1 cellular context compared by ENCODE assay signal in the genomic region with DNA sequence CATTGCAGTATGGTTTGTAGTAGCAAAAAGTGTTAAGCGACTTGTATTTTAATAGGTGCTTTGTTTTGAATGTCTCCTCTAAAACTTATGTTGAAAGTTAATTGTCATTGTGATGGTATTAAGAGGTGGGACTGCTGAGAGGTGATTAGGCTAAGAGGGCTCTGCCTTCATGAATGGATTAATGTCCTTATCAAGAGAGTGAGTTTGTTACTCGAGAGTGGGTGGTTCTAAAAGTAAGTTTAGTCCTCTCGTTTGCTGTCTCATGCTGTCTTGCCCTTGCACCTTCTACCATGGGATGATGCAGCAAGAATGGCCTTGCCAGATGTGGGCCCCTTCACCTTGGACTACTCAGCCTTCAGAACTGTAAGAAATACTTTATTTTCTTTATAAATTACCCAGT.
TF ChIP-seq lines count a peak whose summit lies in the region.

No MANE protein-coding gene starts in this region.

TF ChIP-seq in K562, 482 proteins besides CTCF, POLR2A, EP300 and RAD21 (continued from another document and continues in another):
- TF ChIP-seq, protein P1, sequence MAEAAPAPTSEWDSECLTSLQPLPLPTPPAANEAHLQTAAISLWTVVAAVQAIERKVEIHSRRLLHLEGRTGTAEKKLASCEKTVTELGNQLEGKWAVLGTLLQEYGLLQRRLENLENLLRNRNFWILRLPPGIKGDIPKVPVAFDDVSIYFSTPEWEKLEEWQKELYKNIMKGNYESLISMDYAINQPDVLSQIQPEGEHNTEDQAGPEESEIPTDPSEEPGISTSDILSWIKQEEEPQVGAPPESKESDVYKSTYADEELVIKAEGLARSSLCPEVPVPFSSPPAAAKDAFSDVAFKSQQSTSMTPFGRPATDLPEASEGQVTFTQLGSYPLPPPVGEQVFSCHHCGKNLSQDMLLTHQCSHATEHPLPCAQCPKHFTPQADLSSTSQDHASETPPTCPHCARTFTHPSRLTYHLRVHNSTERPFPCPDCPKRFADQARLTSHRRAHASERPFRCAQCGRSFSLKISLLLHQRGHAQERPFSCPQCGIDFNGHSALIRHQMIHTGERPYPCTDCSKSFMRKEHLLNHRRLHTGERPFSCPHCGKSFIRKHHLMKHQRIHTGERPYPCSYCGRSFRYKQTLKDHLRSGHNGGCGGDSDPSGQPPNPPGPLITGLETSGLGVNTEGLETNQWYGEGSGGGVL (CRISPR knock-in tag; IDR thresholded peaks at IDR 0.05), result no peak
- TF ChIP-seq ZNF263 (CRISPR knock-in tag; IDR thresholded peaks at IDR 0.05; ENCODE audit: borderline replicate concordance) (no peak), SIN3B (IDR thresholded peaks at IDR 0.05; ENCODE audit: low read depth) (no peak), BCL6 (CRISPR knock-in tag; IDR thresholded peaks at IDR 0.05) (no peak), ZNF507 (tag; conservative IDR thresholded peaks at IDR 0.05) (no peak), ZKSCAN1 (IDR thresholded peaks at IDR 0.05; ENCODE audit: low read depth, low read length) (no peak), ZNF212 (CRISPR knock-in tag; IDR thresholded peaks at IDR 0.05) (no peak), KLF10 (CRISPR knock-in tag; IDR thresholded peaks at IDR 0.05) (no peak), XRCC5 (IDR thresholded peaks at IDR 0.05; ENCODE audit: low read depth, low read length) (no peak), SMC3 (conservative IDR thresholded peaks at IDR 0.05; ENCODE audit: insufficient read depth, low read depth, low read length) (no peak), KDM4B (IDR thresholded peaks at IDR 0.05; ENCODE audit: borderline replicate concordance in 2 of 2, low read depth in 1 of 2) (no peak), ETV1 (tag; conservative IDR thresholded peaks at IDR 0.05; ENCODE audit: low read depth) (no peak), KLF16 (IDR thresholded peaks at IDR 0.05) (no peak), PURB (CRISPR knock-in tag; IDR thresholded peaks at IDR 0.05; ENCODE audit: low read depth) (no peak), EWSR1 (IDR thresholded peaks at IDR 0.05; ENCODE audit: borderline replicate concordance, low read depth, partially characterized antibody) (no peak), ZNF282 (CRISPR knock-in tag; IDR thresholded peaks at IDR 0.05) (no peak), MTA3 (IDR thresholded peaks at IDR 0.05; ENCODE audit: borderline replicate concordance) (peak; percentile 25; the same call in 1 of the 2 replicates), ZNF57 (CRISPR knock-in tag; IDR thresholded peaks at IDR 0.05) (no peak)
- TF ChIP-seq, protein P2, sequence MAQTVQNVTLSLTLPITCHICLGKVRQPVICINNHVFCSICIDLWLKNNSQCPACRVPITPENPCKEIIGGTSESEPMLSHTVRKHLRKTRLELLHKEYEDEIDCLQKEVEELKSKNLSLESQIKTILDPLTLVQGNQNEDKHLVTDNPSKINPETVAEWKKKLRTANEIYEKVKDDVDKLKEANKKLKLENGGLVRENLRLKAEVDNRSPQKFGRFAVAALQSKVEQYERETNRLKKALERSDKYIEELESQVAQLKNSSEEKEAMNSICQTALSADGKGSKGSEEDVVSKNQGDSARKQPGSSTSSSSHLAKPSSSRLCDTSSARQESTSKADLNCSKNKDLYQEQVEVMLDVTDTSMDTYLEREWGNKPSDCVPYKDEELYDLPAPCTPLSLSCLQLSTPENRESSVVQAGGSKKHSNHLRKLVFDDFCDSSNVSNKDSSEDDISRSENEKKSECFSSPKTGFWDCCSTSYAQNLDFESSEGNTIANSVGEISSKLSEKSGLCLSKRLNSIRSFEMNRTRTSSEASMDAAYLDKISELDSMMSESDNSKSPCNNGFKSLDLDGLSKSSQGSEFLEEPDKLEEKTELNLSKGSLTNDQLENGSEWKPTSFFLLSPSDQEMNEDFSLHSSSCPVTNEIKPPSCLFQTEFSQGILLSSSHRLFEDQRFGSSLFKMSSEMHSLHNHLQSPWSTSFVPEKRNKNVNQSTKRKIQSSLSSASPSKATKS (CRISPR knock-in tag; IDR thresholded peaks at IDR 0.05), result no peak
- TF ChIP-seq, protein P3, sequence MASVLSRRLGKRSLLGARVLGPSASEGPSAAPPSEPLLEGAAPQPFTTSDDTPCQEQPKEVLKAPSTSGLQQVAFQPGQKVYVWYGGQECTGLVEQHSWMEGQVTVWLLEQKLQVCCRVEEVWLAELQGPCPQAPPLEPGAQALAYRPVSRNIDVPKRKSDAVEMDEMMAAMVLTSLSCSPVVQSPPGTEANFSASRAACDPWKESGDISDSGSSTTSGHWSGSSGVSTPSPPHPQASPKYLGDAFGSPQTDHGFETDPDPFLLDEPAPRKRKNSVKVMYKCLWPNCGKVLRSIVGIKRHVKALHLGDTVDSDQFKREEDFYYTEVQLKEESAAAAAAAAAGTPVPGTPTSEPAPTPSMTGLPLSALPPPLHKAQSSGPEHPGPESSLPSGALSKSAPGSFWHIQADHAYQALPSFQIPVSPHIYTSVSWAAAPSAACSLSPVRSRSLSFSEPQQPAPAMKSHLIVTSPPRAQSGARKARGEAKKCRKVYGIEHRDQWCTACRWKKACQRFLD (CRISPR knock-in tag; IDR thresholded peaks at IDR 0.05), result no peak
- TF ChIP-seq, protein P4, sequence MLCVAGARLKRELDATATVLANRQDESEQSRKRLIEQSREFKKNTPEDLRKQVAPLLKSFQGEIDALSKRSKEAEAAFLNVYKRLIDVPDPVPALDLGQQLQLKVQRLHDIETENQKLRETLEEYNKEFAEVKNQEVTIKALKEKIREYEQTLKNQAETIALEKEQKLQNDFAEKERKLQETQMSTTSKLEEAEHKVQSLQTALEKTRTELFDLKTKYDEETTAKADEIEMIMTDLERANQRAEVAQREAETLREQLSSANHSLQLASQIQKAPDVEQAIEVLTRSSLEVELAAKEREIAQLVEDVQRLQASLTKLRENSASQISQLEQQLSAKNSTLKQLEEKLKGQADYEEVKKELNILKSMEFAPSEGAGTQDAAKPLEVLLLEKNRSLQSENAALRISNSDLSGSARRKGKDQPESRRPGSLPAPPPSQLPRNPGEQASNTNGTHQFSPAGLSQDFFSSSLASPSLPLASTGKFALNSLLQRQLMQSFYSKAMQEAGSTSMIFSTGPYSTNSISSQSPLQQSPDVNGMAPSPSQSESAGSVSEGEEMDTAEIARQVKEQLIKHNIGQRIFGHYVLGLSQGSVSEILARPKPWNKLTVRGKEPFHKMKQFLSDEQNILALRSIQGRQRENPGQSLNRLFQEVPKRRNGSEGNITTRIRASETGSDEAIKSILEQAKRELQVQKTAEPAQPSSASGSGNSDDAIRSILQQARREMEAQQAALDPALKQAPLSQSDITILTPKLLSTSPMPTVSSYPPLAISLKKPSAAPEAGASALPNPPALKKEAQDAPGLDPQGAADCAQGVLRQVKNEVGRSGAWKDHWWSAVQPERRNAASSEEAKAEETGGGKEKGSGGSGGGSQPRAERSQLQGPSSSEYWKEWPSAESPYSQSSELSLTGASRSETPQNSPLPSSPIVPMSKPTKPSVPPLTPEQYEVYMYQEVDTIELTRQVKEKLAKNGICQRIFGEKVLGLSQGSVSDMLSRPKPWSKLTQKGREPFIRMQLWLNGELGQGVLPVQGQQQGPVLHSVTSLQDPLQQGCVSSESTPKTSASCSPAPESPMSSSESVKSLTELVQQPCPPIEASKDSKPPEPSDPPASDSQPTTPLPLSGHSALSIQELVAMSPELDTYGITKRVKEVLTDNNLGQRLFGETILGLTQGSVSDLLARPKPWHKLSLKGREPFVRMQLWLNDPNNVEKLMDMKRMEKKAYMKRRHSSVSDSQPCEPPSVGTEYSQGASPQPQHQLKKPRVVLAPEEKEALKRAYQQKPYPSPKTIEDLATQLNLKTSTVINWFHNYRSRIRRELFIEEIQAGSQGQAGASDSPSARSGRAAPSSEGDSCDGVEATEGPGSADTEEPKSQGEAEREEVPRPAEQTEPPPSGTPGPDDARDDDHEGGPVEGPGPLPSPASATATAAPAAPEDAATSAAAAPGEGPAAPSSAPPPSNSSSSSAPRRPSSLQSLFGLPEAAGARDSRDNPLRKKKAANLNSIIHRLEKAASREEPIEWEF (CRISPR knock-in tag; IDR thresholded peaks at IDR 0.05), result no peak
- TF ChIP-seq, protein P5, sequence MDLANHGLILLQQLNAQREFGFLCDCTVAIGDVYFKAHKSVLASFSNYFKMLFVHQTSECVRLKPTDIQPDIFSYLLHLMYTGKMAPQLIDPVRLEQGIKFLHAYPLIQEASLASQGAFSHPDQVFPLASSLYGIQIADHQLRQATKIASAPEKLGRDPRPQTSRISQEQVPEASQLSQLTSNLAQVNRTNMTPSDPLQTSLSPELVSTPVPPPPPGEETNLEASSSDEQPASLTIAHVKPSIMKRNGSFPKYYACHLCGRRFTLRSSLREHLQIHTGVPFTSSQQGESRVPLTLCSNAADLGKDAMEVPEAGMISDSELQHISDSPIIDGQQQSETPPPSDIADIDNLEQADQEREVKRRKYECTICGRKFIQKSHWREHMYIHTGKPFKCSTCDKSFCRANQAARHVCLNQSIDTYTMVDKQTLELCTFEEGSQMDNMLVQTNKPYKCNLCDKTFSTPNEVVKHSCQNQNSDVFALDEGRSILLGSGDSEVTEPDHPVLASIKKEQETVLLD (IDR thresholded peaks at IDR 0.05), result no peak
- TF ChIP-seq, protein P6, sequence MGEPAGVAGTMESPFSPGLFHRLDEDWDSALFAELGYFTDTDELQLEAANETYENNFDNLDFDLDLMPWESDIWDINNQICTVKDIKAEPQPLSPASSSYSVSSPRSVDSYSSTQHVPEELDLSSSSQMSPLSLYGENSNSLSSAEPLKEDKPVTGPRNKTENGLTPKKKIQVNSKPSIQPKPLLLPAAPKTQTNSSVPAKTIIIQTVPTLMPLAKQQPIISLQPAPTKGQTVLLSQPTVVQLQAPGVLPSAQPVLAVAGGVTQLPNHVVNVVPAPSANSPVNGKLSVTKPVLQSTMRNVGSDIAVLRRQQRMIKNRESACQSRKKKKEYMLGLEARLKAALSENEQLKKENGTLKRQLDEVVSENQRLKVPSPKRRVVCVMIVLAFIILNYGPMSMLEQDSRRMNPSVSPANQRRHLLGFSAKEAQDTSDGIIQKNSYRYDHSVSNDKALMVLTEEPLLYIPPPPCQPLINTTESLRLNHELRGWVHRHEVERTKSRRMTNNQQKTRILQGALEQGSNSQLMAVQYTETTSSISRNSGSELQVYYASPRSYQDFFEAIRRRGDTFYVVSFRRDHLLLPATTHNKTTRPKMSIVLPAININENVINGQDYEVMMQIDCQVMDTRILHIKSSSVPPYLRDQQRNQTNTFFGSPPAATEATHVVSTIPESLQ (CRISPR knock-in tag; IDR thresholded peaks at IDR 0.05), result no peak
- TF ChIP-seq, protein P7, sequence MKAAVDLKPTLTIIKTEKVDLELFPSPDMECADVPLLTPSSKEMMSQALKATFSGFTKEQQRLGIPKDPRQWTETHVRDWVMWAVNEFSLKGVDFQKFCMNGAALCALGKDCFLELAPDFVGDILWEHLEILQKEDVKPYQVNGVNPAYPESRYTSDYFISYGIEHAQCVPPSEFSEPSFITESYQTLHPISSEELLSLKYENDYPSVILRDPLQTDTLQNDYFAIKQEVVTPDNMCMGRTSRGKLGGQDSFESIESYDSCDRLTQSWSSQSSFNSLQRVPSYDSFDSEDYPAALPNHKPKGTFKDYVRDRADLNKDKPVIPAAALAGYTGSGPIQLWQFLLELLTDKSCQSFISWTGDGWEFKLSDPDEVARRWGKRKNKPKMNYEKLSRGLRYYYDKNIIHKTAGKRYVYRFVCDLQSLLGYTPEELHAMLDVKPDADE (conservative IDR thresholded peaks at IDR 0.05; ENCODE audit: control insufficient read depth, low read depth, low read length), result no peak
- TF ChIP-seq, protein P8, sequence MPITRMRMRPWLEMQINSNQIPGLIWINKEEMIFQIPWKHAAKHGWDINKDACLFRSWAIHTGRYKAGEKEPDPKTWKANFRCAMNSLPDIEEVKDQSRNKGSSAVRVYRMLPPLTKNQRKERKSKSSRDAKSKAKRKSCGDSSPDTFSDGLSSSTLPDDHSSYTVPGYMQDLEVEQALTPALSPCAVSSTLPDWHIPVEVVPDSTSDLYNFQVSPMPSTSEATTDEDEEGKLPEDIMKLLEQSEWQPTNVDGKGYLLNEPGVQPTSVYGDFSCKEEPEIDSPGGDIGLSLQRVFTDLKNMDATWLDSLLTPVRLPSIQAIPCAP (CRISPR knock-in tag; IDR thresholded peaks at IDR 0.05; ENCODE audit: borderline replicate concordance), result no peak
- TF ChIP-seq, protein P9, sequence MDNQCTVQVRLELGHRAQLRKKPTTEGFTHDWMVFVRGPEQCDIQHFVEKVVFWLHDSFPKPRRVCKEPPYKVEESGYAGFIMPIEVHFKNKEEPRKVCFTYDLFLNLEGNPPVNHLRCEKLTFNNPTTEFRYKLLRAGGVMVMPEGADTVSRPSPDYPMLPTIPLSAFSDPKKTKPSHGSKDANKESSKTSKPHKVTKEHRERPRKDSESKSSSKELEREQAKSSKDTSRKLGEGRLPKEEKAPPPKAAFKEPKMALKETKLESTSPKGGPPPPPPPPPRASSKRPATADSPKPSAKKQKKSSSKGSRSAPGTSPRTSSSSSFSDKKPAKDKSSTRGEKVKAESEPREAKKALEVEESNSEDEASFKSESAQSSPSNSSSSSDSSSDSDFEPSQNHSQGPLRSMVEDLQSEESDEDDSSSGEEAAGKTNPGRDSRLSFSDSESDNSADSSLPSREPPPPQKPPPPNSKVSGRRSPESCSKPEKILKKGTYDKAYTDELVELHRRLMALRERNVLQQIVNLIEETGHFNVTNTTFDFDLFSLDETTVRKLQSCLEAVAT (IDR thresholded peaks at IDR 0.05), result no peak
- TF ChIP-seq, protein P10, sequence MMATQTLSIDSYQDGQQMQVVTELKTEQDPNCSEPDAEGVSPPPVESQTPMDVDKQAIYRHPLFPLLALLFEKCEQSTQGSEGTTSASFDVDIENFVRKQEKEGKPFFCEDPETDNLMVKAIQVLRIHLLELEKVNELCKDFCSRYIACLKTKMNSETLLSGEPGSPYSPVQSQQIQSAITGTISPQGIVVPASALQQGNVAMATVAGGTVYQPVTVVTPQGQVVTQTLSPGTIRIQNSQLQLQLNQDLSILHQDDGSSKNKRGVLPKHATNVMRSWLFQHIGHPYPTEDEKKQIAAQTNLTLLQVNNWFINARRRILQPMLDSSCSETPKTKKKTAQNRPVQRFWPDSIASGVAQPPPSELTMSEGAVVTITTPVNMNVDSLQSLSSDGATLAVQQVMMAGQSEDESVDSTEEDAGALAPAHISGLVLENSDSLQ (IDR thresholded peaks at IDR 0.05), result no peak
